Comparison of ENCODE assay signal across 1 cellular context in the genomic region with DNA sequence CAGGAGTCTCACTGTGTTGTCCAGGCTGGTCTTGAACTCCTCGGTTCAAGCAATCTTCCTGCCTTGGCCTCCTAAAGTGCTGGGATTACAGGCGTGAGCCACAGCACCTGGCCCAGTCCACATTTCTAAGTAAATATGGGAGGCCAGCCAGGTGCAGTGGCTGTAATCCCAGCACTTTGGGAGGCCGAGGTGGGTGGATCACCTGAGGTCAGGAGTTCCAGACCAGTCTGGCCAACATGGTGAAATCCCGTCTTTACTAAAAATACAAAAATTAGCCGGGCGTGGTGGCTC. TPM values are rescaled to one million over a fixed set of nuclear protein-coding genes. Genes with fewer than 3 reads are reported as not detected.
"Had no signal": no experiment of that assay in that cellular context is flagged by ENCODE, and none has a peak within 500 bp of the region (broad histone marks: within the 10 kb centered on the region; RNA-seq: fewer than 3 reads in every experiment).

No MANE protein-coding gene starts in this region.

RNA-seq across cellular contexts. Expression of gene KANK2, which starts 57.2 kb away (rescaled TPM):
- polyA plus RNA-seq: naive thymus-derived CD4-positive, alpha-beta T cell had no signal
